ENCODE assay signal across 8 cellular contexts in the genomic region with DNA sequence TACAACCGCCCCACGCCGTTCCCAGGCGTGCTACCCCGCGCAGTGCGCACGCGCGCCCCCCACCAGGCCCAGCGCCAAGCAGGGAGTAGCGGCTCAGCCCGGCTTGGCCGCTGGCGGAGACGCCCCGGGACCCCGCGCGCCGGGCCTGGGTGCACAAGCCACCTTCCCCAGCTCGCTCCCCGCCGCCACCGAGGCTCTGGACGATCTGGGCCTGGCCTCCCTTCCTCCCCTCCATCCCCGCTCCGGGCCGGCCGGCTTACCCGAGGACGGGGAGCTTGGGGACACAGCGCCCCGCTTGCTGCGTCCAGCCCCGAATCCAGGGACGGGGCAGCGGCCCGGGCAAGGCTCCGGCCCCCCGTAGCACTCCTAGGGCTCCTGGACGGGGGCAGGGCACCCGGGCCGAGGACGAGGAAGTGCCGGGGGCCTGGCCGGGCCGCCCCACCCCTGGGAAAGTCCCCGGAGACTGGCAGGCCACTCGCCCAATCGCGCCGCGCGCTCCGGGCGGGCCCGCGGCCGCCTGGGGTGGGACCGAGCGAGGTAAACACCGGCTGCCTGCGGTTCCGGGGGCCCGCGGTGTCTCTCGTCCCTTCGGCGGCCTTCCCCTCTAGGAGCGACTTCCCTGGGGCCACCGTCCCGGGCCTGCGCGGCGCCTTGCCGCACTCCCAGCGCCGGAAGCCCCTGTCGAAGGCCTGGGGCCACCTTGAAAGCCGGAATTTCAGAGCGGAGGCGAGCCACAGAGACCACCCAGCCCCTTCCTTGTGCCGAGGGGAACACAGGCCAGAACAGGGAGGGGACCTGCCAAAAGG. TPM values are rescaled to one million over a fixed set of nuclear protein-coding genes. Genes with fewer than 3 reads are reported as not detected.
DNase-seq lines count a peak whose midpoint lies in the region; ATAC-seq, FAIRE-seq and TF ChIP-seq lines count a peak whose summit lies in the region.

A gene with protein sequence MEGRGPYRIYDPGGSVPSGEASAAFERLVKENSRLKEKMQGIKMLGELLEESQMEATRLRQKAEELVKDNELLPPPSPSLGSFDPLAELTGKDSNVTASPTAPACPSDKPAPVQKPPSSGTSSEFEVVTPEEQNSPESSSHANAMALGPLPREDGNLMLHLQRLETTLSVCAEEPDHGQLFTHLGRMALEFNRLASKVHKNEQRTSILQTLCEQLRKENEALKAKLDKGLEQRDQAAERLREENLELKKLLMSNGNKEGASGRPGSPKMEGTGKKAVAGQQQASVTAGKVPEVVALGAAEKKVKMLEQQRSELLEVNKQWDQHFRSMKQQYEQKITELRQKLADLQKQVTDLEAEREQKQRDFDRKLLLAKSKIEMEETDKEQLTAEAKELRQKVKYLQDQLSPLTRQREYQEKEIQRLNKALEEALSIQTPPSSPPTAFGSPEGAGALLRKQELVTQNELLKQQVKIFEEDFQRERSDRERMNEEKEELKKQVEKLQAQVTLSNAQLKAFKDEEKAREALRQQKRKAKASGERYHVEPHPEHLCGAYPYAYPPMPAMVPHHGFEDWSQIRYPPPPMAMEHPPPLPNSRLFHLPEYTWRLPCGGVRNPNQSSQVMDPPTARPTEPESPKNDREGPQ (minus strand): TSS at position 415 of the 806 bp plus-strand sequence. CDS start 15,939 bp downstream, outside the sequence.

- ATAC-seq in HG02610 (IDR thresholded peaks at IDR 0.05; ENCODE audit: unreplicated experiment) = peak; percentile 73
- peak; percentile 89 to 90 (median 90) for ATAC-seq in T-cell (replicated peaks in 1 of 4)

- no peaks in the 10 kb centered on the region for H3K9me3 ChIP-seq in adipocyte (ENCODE audit: control insufficient read depth, low read length)

- peaks cover 64% of the 10 kb centered on the region for H3K4me1 ChIP-seq in adipocyte (ENCODE audit: control insufficient read depth, insufficient read depth, low read length)

- H3K4me3 Mint-ChIP-seq in T-cell (peak within 1 kb of the TSS; percentile 85 to 91 (median 89)), type B pancreatic cell (peak within 1 kb of the TSS; percentile 92)

- peak; percentile 93 for FAIRE-seq in GM12891 (lab: Jason Lieb, UNC)

- H3K27ac Mint-ChIP-seq in T-cell = peak within 1 kb of the TSS; percentile 90 to 92
- H3K27ac Mint-ChIP-seq in type B pancreatic cell = peak within 1 kb of the TSS; percentile 98

- DNase-seq in GM12891 (ENCODE audit: insufficient read length, low spot score) (peak; percentile 93), NCI-H1092 (lab: John Stamatoyannopoulos, UW) (peak; percentile 54), T-cell (peak; percentile 85 to 96 (median 92)), adipocyte (ENCODE audit: low read depth) (peak; percentile 94), cardiac septum (ENCODE audit: low spot score) (peak; percentile 99), posterior cingulate gyrus (peak; percentile 85 to 99 (median 93)), type B pancreatic cell (ENCODE audit: extremely low spot score, unreplicated experiment) (peak; percentile 91)

- peaks cover 10% of the 10 kb centered on the region for H3K36me3 ChIP-seq in adipocyte (ENCODE audit: control insufficient read depth, insufficient read depth, low read length, severe bottlenecking)

- POLR2A ChIA-PET in T-cell (lab: Charles Lee) = interaction anchor here (0.6 to 1.2 kb wide), 5 partner anchors 11 to 631 kb away, joined by 3 read pairs; no protein-coding TSS in a partner anchor

- peaks cover 84 to 90% (median 89%) of the 10 kb centered on the region in 3 donors for H3K4me1 Mint-ChIP-seq in T-cell
- peaks cover 45% of the 10 kb centered on the region for H3K4me1 Mint-ChIP-seq in type B pancreatic cell (ENCODE audit: unreplicated experiment)

- H3K9me3 Mint-ChIP-seq in T-cell = no peaks in the 10 kb centered on the region
- no peaks in the 10 kb centered on the region for H3K9me3 Mint-ChIP-seq in type B pancreatic cell

- peak within 1 kb of the TSS; percentile 94 for H3K4me3 ChIP-seq in adipocyte (ENCODE audit: low read length)

- TF ChIP-seq CTCF in type B pancreatic cell (conservative IDR thresholded peaks at IDR 0.05) = peak; percentile 15

- H3K36me3 Mint-ChIP-seq in T-cell (peaks cover 28% of the 10 kb centered on the region), type B pancreatic cell (peaks cover 4% of the 10 kb centered on the region)

- CTCF ChIA-PET in T-cell (lab: Charles Lee) = interaction anchor here (0.5 to 1.7 kb wide), 5 partner anchors 10 to 34 kb away, joined by 3 to 7 read pairs (median 6); no protein-coding TSS in a partner anchor

- no peaks in the 10 kb centered on the region for H3K27me3 ChIP-seq in adipocyte (replicated peaks; ENCODE audit: control insufficient read depth, insufficient read depth, low read length)

- peak within 1 kb of the TSS; percentile 99 for H3K9ac ChIP-seq in adipocyte (ENCODE audit: low read length)

- intact Hi-C loops in cardiac septum (cut with DNase I) = no loop called here
- intact Hi-C loops in posterior cingulate gyrus (cut with DNase I) = no loop called here

- H3K27me3 Mint-ChIP-seq in T-cell (no peaks in the 10 kb centered on the region), type B pancreatic cell (no peaks in the 10 kb centered on the region)

- TF ChIP-seq POLR2A in GM12891 (IDR thresholded peaks at IDR 0.05; ENCODE audit: low read depth, low read length) = no peak

TF ChIP-seq in GM12891, 5 proteins besides CTCF, POLR2A, EP300 and RAD21:
- TF ChIP-seq TAF1 (IDR thresholded peaks at IDR 0.05; ENCODE audit: low read depth, low read length) (no peak; the same call in 1 of the 2 replicates), POLR2AphosphoS5 (IDR thresholded peaks at IDR 0.05; ENCODE audit: low read depth, low read length) (peak; percentile 52), SPI1 (IDR thresholded peaks at IDR 0.05; ENCODE audit: low read depth, low read length) (peak; percentile 62)

RNA-seq across cellular contexts. Expression of the gene that starts here (rescaled TPM):
- 253 TPM for polyA plus RNA-seq in GM12891 (2012; ENCODE audit: low read depth, missing spikeins)
- total RNA-seq in T-cell (100 to 1,000 TPM; 118 to 211 (median 170) TPM), cardiac septum (110 TPM), type B pancreatic cell (ENCODE audit: low replicate concordance) (63.6 and 89.2 TPM in 2 replicates)

Comparison
In these comparisons a context has a peak if more than half of its experiments do, and no peak if none do; other contexts are left out.
1. Peak in every context shown above with its lines: DNase-seq, ATAC-seq and H3K4me3 ChIP-seq.